9 cellular contexts compared by ENCODE assay signal in genomic region chr10:71728218-71728737, GRCh38. TPM values are rescaled to one million over a fixed set of nuclear protein-coding genes. Genes with fewer than 3 reads are reported as not detected.
DNase-seq lines count a peak whose midpoint lies in the region; ATAC-seq, FAIRE-seq and TF ChIP-seq lines count a peak whose summit lies in the region.
"Had no signal": no experiment of that assay in that cellular context is flagged by ENCODE, and none has a peak within 500 bp of the region (broad histone marks: within the 10 kb centered on the region; RNA-seq: fewer than 3 reads in every experiment).

No MANE protein-coding gene starts in this region.

- no peaks in the 10 kb centered on the region for H3K36me3 Mint-ChIP-seq in Calu3 (ENCODE audit: insufficient read depth, unreplicated experiment)

- H3K27me3 ChIP-seq in SU-DHL-6 (ENCODE audit: low read length), result no peaks in the 10 kb centered on the region

- H3K9me3 Mint-ChIP-seq in Calu3 (ENCODE audit: low read depth, unreplicated experiment), result no peaks in the 10 kb centered on the region

- peaks cover 26% of the 10 kb centered on the region for H3K4me1 Mint-ChIP-seq in Calu3 (ENCODE audit: low read depth, unreplicated experiment)

- H4K20me1 ChIP-seq in SU-DHL-6 (ENCODE audit: low read depth, low read length), result no peaks in the 10 kb centered on the region

- BruUV-seq in Calu3 (replicated peaks; lab: Mats Ljungman, UMichigan), result no TSS peak

- H3K27ac Mint-ChIP-seq in Calu3 (ENCODE audit: unreplicated experiment), result no peak overlapping the region

- H3K4me3 ChIP-seq in SU-DHL-6 (ENCODE audit: insufficient read depth, low read length, poor library complexity, severe bottlenecking), result no peak overlapping the region

- no peaks in the 10 kb centered on the region for H3K27me3 Mint-ChIP-seq in Calu3 (ENCODE audit: unreplicated experiment)

- no peak for FAIRE-seq in frontal cortex (lab: Jason Lieb, UNC)

- no peaks in the 10 kb centered on the region for H3K9me2 ChIP-seq in SU-DHL-6 (replicated peaks; ENCODE audit: insufficient read depth, low read length)

- H3K79me2 ChIP-seq in SU-DHL-6 (ENCODE audit: insufficient read depth, low read length), result no peaks in the 10 kb centered on the region

- H3K9ac ChIP-seq in SU-DHL-6 (ENCODE audit: low read length), result no peak overlapping the region

- H3K4me3 Mint-ChIP-seq in Calu3 (ENCODE audit: low read depth, unreplicated experiment), result no peak overlapping the region

- H3K9me3 ChIP-seq in SU-DHL-6 (ENCODE audit: insufficient read depth, low read length), result no peaks in the 10 kb centered on the region

- CTCF ChIA-PET in Calu3 (lab: Charles Lee), result interaction anchor here (0.6 to 2.9 kb wide), 7 partner anchors 8 to 184 kb away, joined by 3 to 16 read pairs (median 3); partner anchors contain the start of gene VSIR

- TF ChIP-seq CTCF in SU-DHL-6 (IDR thresholded peaks at IDR 0.05; ENCODE audit: insufficient read depth, low read length, poor library complexity, severe bottlenecking) (no peak), Calu3 (IDR thresholded peaks at IDR 0.05; ENCODE audit: unreplicated experiment) (no peak)

- ATAC-seq in GM18907 (IDR thresholded peaks at IDR 0.05; ENCODE audit: unreplicated experiment), result peak; percentile 37
- peak; percentile 13 for ATAC-seq in HG02884 (IDR thresholded peaks at IDR 0.05; ENCODE audit: unreplicated experiment)
- peak; percentile 44 for ATAC-seq in left colon

- no peaks in the 10 kb centered on the region for H3F3A ChIP-seq in SU-DHL-6 (ENCODE audit: insufficient read depth)

- intact Hi-C loops in left colon (cut with DNase I, micrococcal nuclease) (no loop called here), Calu3 (cut with micrococcal nuclease; ENCODE audit: unreplicated experiment) (loop anchor here (2.0 to 5.0 kb wide), 2 partner anchors 39 to 84 kb away; no protein-coding TSS in a partner anchor)

- no peaks in the 10 kb centered on the region for H3K36me3 ChIP-seq in SU-DHL-6 (ENCODE audit: low read length)

- peak overlapping the region; percentile 62 for H3K27ac ChIP-seq in SU-DHL-6 (ENCODE audit: low read depth, low read length)

- peak overlapping the region; percentile 14 for H3K4me2 ChIP-seq in SU-DHL-6 (ENCODE audit: low read depth, low read length, poor library complexity, severe bottlenecking)

- no peak overlapping the region for H2AFZ ChIP-seq in SU-DHL-6 (ENCODE audit: low read depth, low read length, severe bottlenecking)

- DNase-seq in left colon, result peak in 1 of 2 donors; percentile 53
- no peak for DNase-seq in inferior parietal cortex (ENCODE audit: extremely low spot score)
- no peak for DNase-seq in Calu3
- DNase-seq in SHP77 (lab: John Stamatoyannopoulos, UW), result no peak
- DNase-seq in frontal cortex (ENCODE audit: low spot score in 2 of 2), result no peak

RNA-seq across cellular contexts. Expression of gene C10orf105, which starts 8.7 kb away (rescaled TPM):
- under 1 TPM in 1 of 2 donors, not detected in 1; 0.08 TPM for total RNA-seq in left colon
- not detected in 2 replicates for total RNA-seq in Calu3 (2022)
- not detected for total RNA-seq in frontal cortex
- total RNA-seq: M059J had no signal

RNA-seq across cellular contexts. Expression of gene VSIR, which starts 45.0 kb away (rescaled TPM):
- total RNA-seq in left colon (10 to 100 TPM; 50.5 to 76.7 TPM), Calu3 (2022) (30.1 and 46.1 TPM in 2 replicates), frontal cortex (2.0 TPM)

Comparison
In these comparisons a context has a peak if more than half of its experiments do, and no peak if none do; other contexts are left out.
1. RNA of gene VSIR, which starts 45.0 kb away (total RNA-seq): 50.5 to 76.7 TPM in left colon and 30.1 to 46.1 TPM in Calu3; 2.0 TPM in frontal cortex (single experiment); every median in the first group is over 10 times any median in the second.
2. Peak in every context shown above with its lines, with median percentiles within 50 percentile points of each other: ATAC-seq.